23 cellular contexts compared by ENCODE assay signal in the genomic region with DNA sequence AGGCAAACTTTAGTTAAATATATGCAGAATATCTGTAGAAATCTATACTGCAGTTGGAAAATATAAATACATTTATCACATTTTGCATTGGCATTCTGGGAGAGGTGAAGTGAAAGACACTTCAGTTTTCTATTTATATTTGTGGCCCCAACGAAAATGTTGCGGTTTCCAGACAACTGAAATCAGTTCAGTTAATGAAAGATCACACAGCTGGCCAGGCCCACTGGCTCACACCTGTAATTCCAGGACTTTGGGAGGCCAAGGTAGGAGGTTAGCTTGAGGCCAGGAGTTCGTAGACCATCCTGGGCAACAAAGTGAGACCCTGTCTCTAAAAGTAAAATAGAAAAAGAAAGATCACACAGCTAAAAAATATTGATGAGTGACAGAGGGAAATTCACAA. TPM values are rescaled to one million over a fixed set of nuclear protein-coding genes. Genes with fewer than 3 reads are reported as not detected.
A peak's percentile ranks its signal among the peaks of the same experiment; 100 is the strongest.
DNase-seq lines count a peak whose midpoint lies in the region; ATAC-seq and TF ChIP-seq lines count a peak whose summit lies in the region.
"Had no signal": no experiment of that assay in that cellular context is flagged by ENCODE, and none has a peak within 500 bp of the region (broad histone marks: within the 10 kb centered on the region; RNA-seq: fewer than 3 reads in every experiment).

No MANE protein-coding gene starts in this region.

- no peak overlapping the region for H3K4me3 ChIP-seq in lower lobe of right lung
- H3K4me3 ChIP-seq: esophagus squamous epithelium, lung, pancreas, SJSA1, testis had no signal

- peak; percentile 28 for DNase-seq in NAMALWA (ENCODE audit: low spot score)
- no peak for DNase-seq in LoVo (ENCODE audit: low spot score)
- no peak for DNase-seq in GOT3 (lab: John Stamatoyannopoulos, UW)
- DNase-seq in lower lobe of right lung = no peak
- no peak for DNase-seq in activated CD4-positive, alpha-beta T cell treated with anti-CD3 and anti-CD28 coated beads, Interleukin-2, amount 50 U/mL, for 1 hour
- DNase-seq: activated effector memory CD4-positive, alpha-beta T cell treated with Interleukin-2 at 50 U/mL for 16 hours; amniotic stem cell; effector CD8-positive, alpha-beta T cell; EL; esophagus squamous epithelium; naive B cell; NCI-H2081; NCI-H510A treated with DMSO at 0.1 percent for 48 hours; pancreas; PC-3; T1000; testis had no signal

- H3K27ac ChIP-seq in lower lobe of right lung = no peak overlapping the region
- H3K27ac ChIP-seq: esophagus squamous epithelium, pancreas, SJSA1, testis had no signal

- intact Hi-C loops in lower lobe of right lung (cut with DNase I) = no loop called here

- no peaks in the 10 kb centered on the region for H3K27me3 ChIP-seq in lower lobe of right lung (ENCODE audit: low read depth)
- H3K27me3 ChIP-seq: esophagus squamous epithelium, pancreas, SJSA1, testis had no signal

- no peak for TF ChIP-seq CTCF in lower lobe of right lung (IDR thresholded peaks at IDR 0.05)

- H3K4me1 ChIP-seq in lower lobe of right lung = no peaks in the 10 kb centered on the region
- H3K4me1 ChIP-seq: esophagus squamous epithelium, pancreas, SJSA1, testis had no signal

- H3K36me3 ChIP-seq in lower lobe of right lung = no peaks in the 10 kb centered on the region
- H3K36me3 ChIP-seq: esophagus squamous epithelium, pancreas, SJSA1 had no signal

- peak; percentile 49 for ATAC-seq in GM18858 (IDR thresholded peaks at IDR 0.05; ENCODE audit: unreplicated experiment)
- peak; percentile 83 for ATAC-seq in GM21515 (IDR thresholded peaks at IDR 0.05; ENCODE audit: unreplicated experiment)
- ATAC-seq in HG02973 (IDR thresholded peaks at IDR 0.05; ENCODE audit: unreplicated experiment) = peak; percentile 76
- no peak for ATAC-seq in lower lobe of right lung
- ATAC-seq: HepG2, pancreas, PC-3 had no signal

- H3K9me3 ChIP-seq in lower lobe of right lung = peaks cover 12% of the 10 kb centered on the region
- H3K9me3 ChIP-seq: pancreas, SJSA1, testis had no signal

RNA-seq across cellular contexts. Expression of gene CLASP2, which starts 11.9 kb away (rescaled TPM):
- total RNA-seq in lower lobe of right lung = 64.3 TPM

Comparison
In these comparisons a context has a peak if more than half of its experiments do, and no peak if none do; other contexts are left out.
1. ATAC-seq: peak in GM18858 (single experiment), GM21515 (single experiment) and HG02973 (single experiment); none in lower lobe of right lung (0 of 2).